In the genomic region with DNA sequence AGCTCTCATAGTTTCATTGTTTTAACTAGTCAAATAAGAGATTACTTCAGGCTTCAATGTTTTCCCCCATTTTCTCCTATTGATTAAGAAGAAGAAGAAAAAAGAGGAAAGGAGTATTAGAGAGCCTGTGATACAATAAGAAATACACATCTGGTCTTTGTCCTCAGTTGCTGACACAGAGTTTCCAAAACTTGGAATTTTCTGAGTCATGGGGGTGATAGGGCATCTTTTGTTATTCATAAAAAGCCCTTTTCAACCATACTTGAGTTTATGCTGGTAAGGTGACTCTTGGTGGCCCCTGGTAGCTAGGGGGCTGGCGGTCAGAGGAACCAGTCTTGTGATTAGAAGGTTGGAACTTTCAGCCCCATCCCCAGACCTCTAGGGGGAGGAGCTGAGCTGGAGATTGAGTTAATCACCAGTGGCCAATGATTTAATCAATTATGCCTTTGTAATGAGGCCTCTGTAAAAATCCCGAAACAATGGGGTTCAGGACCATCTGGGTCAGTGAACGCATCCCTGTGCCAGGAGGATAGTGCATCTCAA, we compare ENCODE assay signal across 1 cellular context.
TF ChIP-seq lines count a peak whose summit lies in the region.

No MANE protein-coding gene starts in this region.

TF ChIP-seq in IMR-90, 13 proteins besides CTCF, POLR2A, EP300 and RAD21:
- no peak for TF ChIP-seq SMC3 (IDR thresholded peaks at IDR 0.05; ENCODE audit: low read depth, low read length)
- TF ChIP-seq MAZ (IDR thresholded peaks at IDR 0.05; ENCODE audit: borderline replicate concordance, low read depth, low read length), result no peak
- TF ChIP-seq MXI1 (IDR thresholded peaks at IDR 0.05; ENCODE audit: borderline replicate concordance, low read depth, low read length), result no peak
- no peak for TF ChIP-seq BHLHE40 (IDR thresholded peaks at IDR 0.05; ENCODE audit: low read depth, low read length)
- TF ChIP-seq NFE2L2 (IDR thresholded peaks at IDR 0.05; ENCODE audit: low read depth, low read length), result no peak
- TF ChIP-seq, protein P1, sequence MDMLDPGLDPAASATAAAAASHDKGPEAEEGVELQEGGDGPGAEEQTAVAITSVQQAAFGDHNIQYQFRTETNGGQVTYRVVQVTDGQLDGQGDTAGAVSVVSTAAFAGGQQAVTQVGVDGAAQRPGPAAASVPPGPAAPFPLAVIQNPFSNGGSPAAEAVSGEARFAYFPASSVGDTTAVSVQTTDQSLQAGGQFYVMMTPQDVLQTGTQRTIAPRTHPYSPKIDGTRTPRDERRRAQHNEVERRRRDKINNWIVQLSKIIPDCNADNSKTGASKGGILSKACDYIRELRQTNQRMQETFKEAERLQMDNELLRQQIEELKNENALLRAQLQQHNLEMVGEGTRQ (IDR thresholded peaks at IDR 0.05; ENCODE audit: low read depth, low read length), result no peak
- TF ChIP-seq MAFK (IDR thresholded peaks at IDR 0.05; ENCODE audit: low read depth, low read length), result no peak
- TF ChIP-seq, protein P2, sequence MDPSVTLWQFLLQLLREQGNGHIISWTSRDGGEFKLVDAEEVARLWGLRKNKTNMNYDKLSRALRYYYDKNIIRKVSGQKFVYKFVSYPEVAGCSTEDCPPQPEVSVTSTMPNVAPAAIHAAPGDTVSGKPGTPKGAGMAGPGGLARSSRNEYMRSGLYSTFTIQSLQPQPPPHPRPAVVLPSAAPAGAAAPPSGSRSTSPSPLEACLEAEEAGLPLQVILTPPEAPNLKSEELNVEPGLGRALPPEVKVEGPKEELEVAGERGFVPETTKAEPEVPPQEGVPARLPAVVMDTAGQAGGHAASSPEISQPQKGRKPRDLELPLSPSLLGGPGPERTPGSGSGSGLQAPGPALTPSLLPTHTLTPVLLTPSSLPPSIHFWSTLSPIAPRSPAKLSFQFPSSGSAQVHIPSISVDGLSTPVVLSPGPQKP (IDR thresholded peaks at IDR 0.05; ENCODE audit: borderline replicate concordance, low read depth, low read length), result no peak
TF ChIP-seq in IMR-90: peak in this region for 0.
